8 cellular contexts compared by ENCODE assay signal in the genomic region with DNA sequence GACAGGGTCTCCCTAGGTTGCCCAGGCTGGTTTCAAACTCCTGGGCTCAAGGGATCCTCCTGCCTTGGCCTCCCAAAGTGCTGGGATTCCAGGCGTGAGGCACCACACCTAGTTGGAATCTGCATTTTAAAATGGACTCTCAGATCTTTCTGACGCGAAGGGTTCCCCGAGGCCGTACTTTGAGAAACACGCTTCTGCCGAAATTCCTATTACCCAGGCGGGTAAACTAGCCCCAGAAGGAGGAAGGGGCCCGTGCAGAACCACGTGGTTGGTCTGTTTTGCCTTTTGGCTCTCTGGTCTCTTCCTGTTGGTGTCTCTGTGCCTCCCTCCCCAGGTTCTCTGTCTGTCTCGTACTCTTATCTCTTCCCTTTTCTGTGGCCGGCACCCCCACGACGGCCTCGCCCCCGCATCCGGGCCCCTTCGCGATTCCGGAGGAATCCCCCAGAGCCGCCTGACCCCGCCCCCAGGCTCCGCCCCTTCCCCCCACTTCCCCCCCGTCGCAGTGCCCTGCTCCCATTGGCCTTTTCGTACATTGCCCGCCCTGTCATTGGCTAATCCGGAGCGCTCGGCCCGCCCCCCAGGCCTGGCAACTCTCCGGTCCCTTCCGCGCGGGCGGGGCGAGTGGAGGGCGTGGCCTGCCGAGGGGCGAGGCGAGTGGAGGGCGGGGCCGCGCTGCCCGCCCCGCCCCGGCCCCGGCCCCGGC. TPM values are rescaled to one million over a fixed set of nuclear protein-coding genes. Genes with fewer than 3 reads are reported as not detected.
DNase-seq lines count a peak whose midpoint lies in the region; ATAC-seq lines count a peak whose summit lies in the region.

Gene TNFAIP8L1, plus strand, starts transcription at position 689 of the 703 bp plus-strand sequence. CDS start 12,354 bp downstream, outside the sequence.

- peak; percentile 62 for ATAC-seq in HG03457 (IDR thresholded peaks at IDR 0.05; ENCODE audit: unreplicated experiment)
- ATAC-seq in left colon: peak; percentile 94

- intact Hi-C loops in left colon (cut with DNase I, micrococcal nuclease): loop anchor here (10.0 kb wide), 1 partner anchor 64 kb away; no protein-coding TSS in a partner anchor

- peak within 1 kb of the TSS; percentile 29 for H3K27ac ChIP-seq in cingulate gyrus (ENCODE audit: low read depth, low read length)

- DNase-seq in Ammon's horn (ENCODE audit: low spot score) (peak; percentile 96), GM19240 (ENCODE audit: insufficient read length, low spot score) (peak; percentile 99), NCI-H526 (lab: John Stamatoyannopoulos, UW) (peak; percentile 79 to 96), left colon (peak; percentile 97 to 99)
- DNase-seq in activated CD4-positive, alpha-beta T cell treated with anti-CD3 and anti-CD28 coated beads for 4 hours: peak; percentile 99
- DNase-seq in stimulated activated CD4-positive, alpha-beta T cell treated with anti-CD3 and anti-CD28 coated beads, Interleukin-1b, Interleukin-23, amount 100 ng/mL, for 24 hours (ENCODE audit: low read depth in 4 of 4, low spot score in 1 of 4): peak; percentile 99

RNA-seq across cellular contexts. Expression of gene TNFAIP8L1, which starts in this region (rescaled TPM):
- 1 to 10 TPM; 9.0 to 9.4 TPM for total RNA-seq in left colon

Comparison
In these comparisons a context has a peak if more than half of its experiments do, and no peak if none do; other contexts are left out.
1. Peak in every context shown above with its lines: DNase-seq, ATAC-seq and H3K27ac ChIP-seq.